In genomic region chr2:275457-275856, GRCh38 we compare ENCODE assay signal across 11 cellular contexts. TPM values are rescaled to one million over a fixed set of nuclear protein-coding genes. Genes with fewer than 3 reads are reported as not detected.
DNase-seq lines count a peak whose midpoint lies in the region; ATAC-seq and TF ChIP-seq lines count a peak whose summit lies in the region.
"Had no signal": no experiment of that assay in that cellular context is flagged by ENCODE, and none has a peak within 500 bp of the region (broad histone marks: within the 10 kb centered on the region; RNA-seq: fewer than 3 reads in every experiment).

No MANE protein-coding gene starts in this region.

- H3K9me3 ChIP-seq in osteoblast (ENCODE audit: low read depth, low read length): no peaks in the 10 kb centered on the region
- H3K9me3 ChIP-seq: thoracic aorta had no signal

- no peak overlapping the region for H3K4me3 Mint-ChIP-seq in stimulated activated memory B cell treated with anti-CD40 and anti-IgM and Interleukin-4, amounts not matched to agents 10 μg/mL and 1 μg/mL and 100 μg/mL, for 72 hours
- H3K4me3 Mint-ChIP-seq in mesothelial cell of epicardium (no peak overlapping the region), glutamatergic neuron (ENCODE audit: unreplicated experiment) (no peak overlapping the region)
- H3K4me3 Mint-ChIP-seq: activated T-helper 17 cell treated with anti-CD3 and anti-CD28 coated beads, Interleukin-2, amount 50 U/mL, for 72 hours had no signal

- no peak overlapping the region for H3K4me3 ChIP-seq in osteoblast (ENCODE audit: insufficient read depth, low read length)
- H3K4me3 ChIP-seq: thoracic aorta had no signal

- no peaks in the 10 kb centered on the region for H3K9me3 Mint-ChIP-seq in stimulated activated memory B cell treated with anti-CD40 and anti-IgM and Interleukin-4, amounts not matched to agents 10 μg/mL and 1 μg/mL and 100 μg/mL, for 72 hours
- H3K9me3 Mint-ChIP-seq in mesothelial cell of epicardium (no peaks in the 10 kb centered on the region), glutamatergic neuron (ENCODE audit: unreplicated experiment) (no peaks in the 10 kb centered on the region)
- H3K9me3 Mint-ChIP-seq: activated T-helper 17 cell treated with anti-CD3 and anti-CD28 coated beads, Interleukin-2, amount 50 U/mL, for 72 hours had no signal

- peaks cover 47% of the 10 kb centered on the region for H3K36me3 ChIP-seq in osteoblast (ENCODE audit: insufficient read depth, low read length)

- no peak overlapping the region for H3K27ac Mint-ChIP-seq in stimulated activated memory B cell treated with anti-CD40 and anti-IgM and Interleukin-4, amounts not matched to agents 10 μg/mL and 1 μg/mL and 100 μg/mL, for 72 hours
- H3K27ac Mint-ChIP-seq in mesothelial cell of epicardium (no peak overlapping the region), glutamatergic neuron (ENCODE audit: unreplicated experiment) (no peak overlapping the region)
- H3K27ac Mint-ChIP-seq: activated T-helper 17 cell treated with anti-CD3 and anti-CD28 coated beads, Interleukin-2, amount 50 U/mL, for 72 hours had no signal

- H4K20me1 ChIP-seq in osteoblast (ENCODE audit: insufficient read depth, low read length): peaks cover 44% of the 10 kb centered on the region

- no peaks in the 10 kb centered on the region for H3K27me3 Mint-ChIP-seq in stimulated activated memory B cell treated with anti-CD40 and anti-IgM and Interleukin-4, amounts not matched to agents 10 μg/mL and 1 μg/mL and 100 μg/mL, for 72 hours
- H3K27me3 Mint-ChIP-seq in mesothelial cell of epicardium (ENCODE audit: low read depth) (no peaks in the 10 kb centered on the region), glutamatergic neuron (ENCODE audit: unreplicated experiment) (no peaks in the 10 kb centered on the region)
- H3K27me3 Mint-ChIP-seq: activated T-helper 17 cell treated with anti-CD3 and anti-CD28 coated beads, Interleukin-2, amount 50 U/mL, for 72 hours had no signal

- no peaks in the 10 kb centered on the region for H3K27me3 ChIP-seq in osteoblast (ENCODE audit: insufficient read depth, low read length)

- H3K4me1 ChIP-seq in osteoblast (ENCODE audit: insufficient read depth, low read length): no peaks in the 10 kb centered on the region

- ATAC-seq in GM19035 (IDR thresholded peaks at IDR 0.05; ENCODE audit: unreplicated experiment) (peak; percentile 81), HG02623 (IDR thresholded peaks at IDR 0.05; ENCODE audit: unreplicated experiment) (peak; percentile 94), HG03469 (IDR thresholded peaks at IDR 0.05; ENCODE audit: unreplicated experiment) (peak; percentile 92)
- ATAC-seq in stimulated activated memory B cell treated with anti-CD40 and anti-IgM and Interleukin-4, amounts not matched to agents 10 μg/mL and 1 μg/mL and 100 μg/mL, for 72 hours: peak; percentile 66
- ATAC-seq: activated T-helper 17 cell treated with anti-CD3 and anti-CD28 coated beads, Interleukin-2, amount 50 U/mL, for 72 hours had no signal

- H3K79me2 ChIP-seq in osteoblast (ENCODE audit: insufficient read depth, low read length): peaks cover 58% of the 10 kb centered on the region

- no peak for TF ChIP-seq CTCF in mesothelial cell of epicardium (IDR thresholded peaks at IDR 0.05; ENCODE audit: unreplicated experiment)
- TF ChIP-seq CTCF in osteoblast (IDR thresholded peaks at IDR 0.05; ENCODE audit: extremely low read depth, low read depth, low read length): no peak
- TF ChIP-seq CTCF in glutamatergic neuron (IDR thresholded peaks at IDR 0.05; ENCODE audit: partially characterized antibody, unreplicated experiment): no peak

- no peak overlapping the region for H2AFZ ChIP-seq in osteoblast (ENCODE audit: low read length)

- DNase-seq in mesothelial cell of epicardium (ENCODE audit: low spot score in 2 of 2, unreplicated experiment in 2 of 2): no peak
- DNase-seq in osteoblast (ENCODE audit: insufficient read length, low spot score, missing footprints): no peak
- DNase-seq in glutamatergic neuron: no peak
- DNase-seq: NCI-H524 treated with DMSO at 0.1 percent for 48 hours had no signal

- H3K36me3 Mint-ChIP-seq in stimulated activated memory B cell treated with anti-CD40 and anti-IgM and Interleukin-4, amounts not matched to agents 10 μg/mL and 1 μg/mL and 100 μg/mL, for 72 hours: peaks cover 47% of the 10 kb centered on the region
- H3K36me3 Mint-ChIP-seq in mesothelial cell of epicardium (peaks cover 25% of the 10 kb centered on the region), glutamatergic neuron (ENCODE audit: unreplicated experiment) (no peaks in the 10 kb centered on the region)

- H3K4me2 ChIP-seq in osteoblast (ENCODE audit: insufficient read depth, low read length): no peak overlapping the region

- H3K27ac ChIP-seq in osteoblast (ENCODE audit: low read depth, low read length): no peak overlapping the region

- peaks cover 34% of the 10 kb centered on the region for H3K4me1 Mint-ChIP-seq in stimulated activated memory B cell treated with anti-CD40 and anti-IgM and Interleukin-4, amounts not matched to agents 10 μg/mL and 1 μg/mL and 100 μg/mL, for 72 hours
- no peaks in the 10 kb centered on the region for H3K4me1 Mint-ChIP-seq in mesothelial cell of epicardium
- peaks cover 9% of the 10 kb centered on the region for H3K4me1 Mint-ChIP-seq in glutamatergic neuron (ENCODE audit: low read depth, unreplicated experiment)

RNA-seq across cellular contexts. Expression of gene ACP1, which starts 10.7 kb away (rescaled TPM):
- total RNA-seq in mesothelial cell of epicardium (113 to 118 TPM (median 116 TPM) in 3 replicates), osteoblast (80.0 and 85.7 TPM in 2 replicates), glutamatergic neuron (ENCODE audit: unreplicated experiment) (86.1 TPM)

RNA-seq across cellular contexts. Expression of gene SH3YL1, which starts 11.6 kb away (rescaled TPM):
- 77.6 to 85.8 TPM (median 84.2 TPM) in 3 replicates for total RNA-seq in mesothelial cell of epicardium
- 52.1 and 56.0 TPM in 2 replicates for total RNA-seq in osteoblast
- 21.4 TPM for total RNA-seq in glutamatergic neuron (ENCODE audit: unreplicated experiment)

RNA-seq across cellular contexts. Expression of gene ALKAL2, which starts 12.4 kb away (rescaled TPM):
- 0.50 to 1.4 TPM (median 1.1 TPM) in 3 replicates for total RNA-seq in mesothelial cell of epicardium
- total RNA-seq in osteoblast: not detected in 2 replicates
- 1.0 TPM for total RNA-seq in glutamatergic neuron (ENCODE audit: unreplicated experiment)
- total RNA-seq: activated T-helper 17 cell treated with anti-CD3 and anti-CD28 coated beads, Interleukin-2, amount 50 U/mL, for 72 hours; HT-29 had no signal
